In genomic region chr13:87376081-87376480, GRCh38 we compare ENCODE assay signal across 14 cellular contexts.
A peak's percentile ranks its signal among the peaks of the same experiment; 100 is the strongest.
DNase-seq lines count a peak whose midpoint lies in the region; FAIRE-seq and TF ChIP-seq lines count a peak whose summit lies in the region.
"Had no signal": no experiment of that assay in that cellular context is flagged by ENCODE, and none has a peak within 500 bp of the region (broad histone marks: within the 10 kb centered on the region; RNA-seq: fewer than 3 reads in every experiment).

No MANE protein-coding gene starts in this region.

- no peaks in the 10 kb centered on the region for H3K36me3 Mint-ChIP-seq in astrocyte (ENCODE audit: low read depth, unreplicated experiment)
- H3K36me3 Mint-ChIP-seq: CD8-positive, alpha-beta memory T cell had no signal

- no peaks in the 10 kb centered on the region for H3K79me2 ChIP-seq in astrocyte (ENCODE audit: insufficient read depth, low read length)

- peak overlapping the region; percentile 35 for H3K27ac Mint-ChIP-seq in astrocyte (ENCODE audit: unreplicated experiment)
- H3K27ac Mint-ChIP-seq: CD8-positive, alpha-beta memory T cell had no signal

- H3K4me3 ChIP-seq in astrocyte (ENCODE audit: insufficient read depth, low read depth, low read length), result no peak overlapping the region
- H3K4me3 ChIP-seq in kidney (ENCODE audit: low read length in 2 of 2), result no peak overlapping the region
- no peak overlapping the region for H3K4me3 ChIP-seq in coronary artery
- H3K4me3 ChIP-seq: BLaER1, HAP-1 had no signal

- no peaks in the 10 kb centered on the region for H3K27me3 ChIP-seq in astrocyte (ENCODE audit: insufficient read depth, low read length)
- H3K27me3 ChIP-seq: BLaER1 had no signal

- no peak overlapping the region for H2AFZ ChIP-seq in astrocyte (ENCODE audit: low read depth, low read length)

- no peaks in the 10 kb centered on the region for H4K20me1 ChIP-seq in astrocyte (ENCODE audit: insufficient read depth, low read length)
- H4K20me1 ChIP-seq: BLaER1 had no signal

- no peaks in the 10 kb centered on the region for H3K9me3 ChIP-seq in astrocyte (ENCODE audit: insufficient read depth, low read depth, low read length)
- H3K9me3 ChIP-seq in kidney (ENCODE audit: control insufficient read depth in 1 of 2, low read length in 2 of 2), result no peaks in the 10 kb centered on the region
- H3K9me3 ChIP-seq: BLaER1, HAP-1 had no signal

- H3K4me3 Mint-ChIP-seq in astrocyte (ENCODE audit: unreplicated experiment), result no peak overlapping the region
- H3K4me3 Mint-ChIP-seq: CD8-positive, alpha-beta memory T cell had no signal

- intact Hi-C loops in kidney (cut with DNase I), result no loop called here

- FAIRE-seq in astrocyte (lab: Jason Lieb, UNC), result no peak
- no peak for FAIRE-seq in kidney (lab: Jason Lieb, UNC)

- TF ChIP-seq CTCF in astrocyte (IDR thresholded peaks at IDR 0.05; ENCODE audit: insufficient read depth, low read depth, low read length) (no peak), kidney (IDR thresholded peaks at IDR 0.05; ENCODE audit: borderline replicate concordance, extremely low read depth, insufficient read depth) (no peak), coronary artery (IDR thresholded peaks at IDR 0.05) (no peak)

- H3K9ac ChIP-seq in astrocyte (ENCODE audit: low read length) (no peak overlapping the region), kidney (ENCODE audit: low read length in 2 of 2) (no peak overlapping the region)
- H3K9ac ChIP-seq: BLaER1 had no signal

- peaks cover 4% of the 10 kb centered on the region for H3K4me1 Mint-ChIP-seq in astrocyte (ENCODE audit: low read depth, unreplicated experiment)
- H3K4me1 Mint-ChIP-seq: CD8-positive, alpha-beta memory T cell had no signal

- H3K27me3 Mint-ChIP-seq in astrocyte (ENCODE audit: low read depth, unreplicated experiment), result no peaks in the 10 kb centered on the region
- H3K27me3 Mint-ChIP-seq: CD8-positive, alpha-beta memory T cell had no signal

- peaks cover 2% of the 10 kb centered on the region for H3K9me3 Mint-ChIP-seq in astrocyte (ENCODE audit: unreplicated experiment)

- H3K4me1 ChIP-seq in astrocyte (ENCODE audit: insufficient read depth, low read length) (no peaks in the 10 kb centered on the region), kidney (ENCODE audit: control insufficient read depth in 1 of 2, insufficient read depth in 1 of 2, low read depth in 1 of 2, low read length in 2 of 2) (no peaks in the 10 kb centered on the region)
- H3K4me1 ChIP-seq: BLaER1, HAP-1 had no signal

- in situ Hi-C loops in ACHN (cut with HindIII; ENCODE audit: low pct_ligation_motif_present, low pct_unique_long_range_greater_than_20kb, low sequenced_read_pairs), result no loop called here

- H3K4me2 ChIP-seq in astrocyte (ENCODE audit: low read length), result no peak overlapping the region
- H3K4me2 ChIP-seq: BLaER1 had no signal

- H3K27ac ChIP-seq in astrocyte (ENCODE audit: low read depth, low read length) (no peak overlapping the region), kidney (ENCODE audit: low read depth in 2 of 2, low read length in 2 of 2) (no peak overlapping the region), coronary artery (no peak overlapping the region)
- H3K27ac ChIP-seq: BLaER1 had no signal

- peak; percentile 54 for DNase-seq in ACHN
- peak; percentile 54 for DNase-seq in HT1080 (ENCODE audit: low read depth)
- peak; percentile 23 for DNase-seq in astrocyte (ENCODE audit: low read depth)
- peak; percentile 77 for DNase-seq in kidney tubule cell (ENCODE audit: low spot score)
- DNase-seq in DMS79 (lab: John Stamatoyannopoulos, UW), result no peak
- no peak for DNase-seq in kidney
- no peak for DNase-seq in medulla oblongata (ENCODE audit: extremely low spot score)
- DNase-seq in coronary artery (ENCODE audit: low spot score), result no peak
- DNase-seq: CD8-positive, alpha-beta memory T cell; NCI-H1092; NCI-H1694; SHP77 treated with DMSO at 0.1 percent for 48 hours had no signal

- no peaks in the 10 kb centered on the region for H3K36me3 ChIP-seq in astrocyte (ENCODE audit: insufficient read depth, low read length)
- H3K36me3 ChIP-seq in kidney (ENCODE audit: control insufficient read depth in 1 of 2, insufficient read depth in 2 of 2, low read length in 2 of 2), result no peaks in the 10 kb centered on the region
- H3K36me3 ChIP-seq: BLaER1, HAP-1 had no signal

Comparison
In these comparisons a context has a peak if more than half of its experiments do, and no peak if none do; other contexts are left out.
1. DNase-seq: peak in ACHN (single experiment), HT1080 (single experiment), astrocyte (single experiment) and kidney tubule cell (single experiment); none in DMS79 (single experiment), kidney (single experiment), medulla oblongata (single experiment) and coronary artery (single experiment).